Comparison of ENCODE assay signal across 8 cellular contexts in the genomic region with DNA sequence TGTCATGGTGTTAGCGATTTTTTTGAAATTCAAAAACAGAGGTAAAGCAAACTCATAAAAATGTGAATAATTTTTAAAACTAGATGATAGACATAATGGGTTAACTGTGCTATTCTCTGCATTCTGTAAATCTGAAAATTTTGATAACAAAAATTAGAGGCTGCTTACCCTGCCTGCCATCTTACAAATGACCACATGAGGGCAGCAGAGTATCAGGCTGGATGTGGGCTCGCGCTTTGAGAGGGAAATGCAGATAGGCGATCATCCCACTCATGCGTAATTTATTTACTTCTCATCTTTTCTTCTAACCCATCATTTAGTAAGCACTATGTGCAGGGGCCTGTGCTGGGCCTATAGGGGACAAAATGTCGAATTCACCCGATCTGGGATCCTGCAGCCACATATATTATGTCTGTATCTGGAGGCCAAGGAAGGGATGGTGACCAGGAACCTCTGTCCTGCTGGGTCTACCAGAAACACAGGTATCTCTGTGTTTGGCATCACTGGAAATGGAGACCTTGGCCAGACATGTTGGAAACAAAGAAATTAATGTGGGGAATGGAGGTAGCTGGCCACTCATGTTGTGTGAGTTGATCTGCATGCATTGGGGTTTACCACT. TPM values are rescaled to one million over a fixed set of nuclear protein-coding genes. Genes with fewer than 3 reads are reported as not detected.
DNase-seq lines count a peak whose midpoint lies in the region; FAIRE-seq and TF ChIP-seq lines count a peak whose summit lies in the region.

No MANE protein-coding gene starts in this region.

- H3K27me3 ChIP-seq in brain microvascular endothelial cell (replicated peaks), result peaks cover 2% of the 10 kb centered on the region

- H3K9me3 ChIP-seq in kidney (ENCODE audit: control insufficient read depth in 1 of 2, low read length in 2 of 2), result no peaks in the 10 kb centered on the region

- H3K4me3 ChIP-seq in AG10803 (ENCODE audit: low read length) (no peak overlapping the region), brain microvascular endothelial cell (ENCODE audit: low read depth, low read length) (no peak overlapping the region), kidney (ENCODE audit: low read length in 2 of 2) (no peak overlapping the region)

- H3K9ac ChIP-seq in kidney (ENCODE audit: low read length in 2 of 2), result no peak overlapping the region

- H3K4me1 ChIP-seq in kidney (ENCODE audit: control insufficient read depth in 1 of 2, insufficient read depth in 1 of 2, low read depth in 1 of 2, low read length in 2 of 2), result no peaks in the 10 kb centered on the region

- FAIRE-seq in kidney (lab: Jason Lieb, UNC), result peak; percentile 85

- intact Hi-C loops in kidney (cut with DNase I), result loop anchor here (5.0 kb wide), 1 partner anchor 331 kb away; no protein-coding TSS in a partner anchor

- DNase-seq in AG10803 (ENCODE audit: low read depth) (peak; percentile 62), GM19238 (ENCODE audit: insufficient read length, low spot score) (peak; percentile 39), NCI-H1092 treated with DMSO at 0.1 percent for 48 hours (lab: John Stamatoyannopoulos, UW) (peak; percentile 6), UCSD-AML1 (lab: John Stamatoyannopoulos, UW; ENCODE audit: unreplicated experiment) (peak; percentile 44), brain microvascular endothelial cell (peak; percentile 45), kidney (no peak), 8988T (no peak)
- DNase-seq in stimulated activated CD4-positive, alpha-beta T cell treated with anti-CD3 and anti-CD28 coated beads, Interleukin-2, amount 100 ng/mL, for 4 hours (ENCODE audit: low read depth), result peak; percentile 57

- in situ Hi-C loops in brain microvascular endothelial cell (cut with HindIII; ENCODE audit: low pct_ligation_motif_present, low sequenced_read_pairs), result no loop called here

- H3K27ac ChIP-seq in brain microvascular endothelial cell, result no peak overlapping the region
- H3K27ac ChIP-seq in kidney (ENCODE audit: low read depth in 2 of 2, low read length in 2 of 2), result no peak overlapping the region

- TF ChIP-seq CTCF in AG10803 (conservative IDR thresholded peaks at IDR 0.05; ENCODE audit: low read length) (peak; percentile 97), brain microvascular endothelial cell (IDR thresholded peaks at IDR 0.05; ENCODE audit: low read depth, low read length, missing control alignments) (peak; percentile 94), kidney (IDR thresholded peaks at IDR 0.05; ENCODE audit: borderline replicate concordance, extremely low read depth, insufficient read depth) (peak; percentile 96)

- H3K36me3 ChIP-seq in brain microvascular endothelial cell (replicated peaks) (no peaks in the 10 kb centered on the region), kidney (ENCODE audit: control insufficient read depth in 1 of 2, insufficient read depth in 2 of 2, low read length in 2 of 2) (no peaks in the 10 kb centered on the region)

RNA-seq across cellular contexts. Expression of a gene that starts 7.8 kb away (rescaled TPM):
- total RNA-seq in kidney, result 8.0 TPM
- 3.1 TPM for polyA plus RNA-seq in kidney (ENCODE audit: insufficient read depth, low read depth, low replicate concordance)

Comparison
In these comparisons a context has a peak if more than half of its experiments do, and no peak if none do; other contexts are left out.
1. DNase-seq: peak in AG10803 (single experiment), GM19238 (single experiment), NCI-H1092 treated with DMSO at 0.1 percent for 48 hours (single experiment), UCSD-AML1 (single experiment), brain microvascular endothelial cell (single experiment) and stimulated activated CD4-positive, alpha-beta T cell treated with anti-CD3 and anti-CD28 coated beads, Interleukin-2, amount 100 ng/mL, for 4 hours (single experiment); none in kidney (single experiment) and 8988T (single experiment).
2. Peak in every context shown above with its lines, with median percentiles within 50 percentile points of each other: CTCF ChIP-seq.